In genomic region chr4:82423245-82424054, GRCh38 we compare ENCODE assay signal across 9 cellular contexts. TPM values are rescaled to one million over a fixed set of nuclear protein-coding genes. Genes with fewer than 3 reads are reported as not detected.
DNase-seq lines count a peak whose midpoint lies in the region; ATAC-seq and TF ChIP-seq lines count a peak whose summit lies in the region.
"Had no signal": no experiment of that assay in that cellular context is flagged by ENCODE, and none has a peak within 500 bp of the region (broad histone marks: within the 10 kb centered on the region; RNA-seq: fewer than 3 reads in every experiment).

No MANE protein-coding gene starts in this region.

- no peaks in the 10 kb centered on the region for H3K9me3 ChIP-seq in SK-N-MC (ENCODE audit: low read depth, low read length)
- H3K9me3 ChIP-seq in neural progenitor cell (ENCODE audit: low read depth), result no peaks in the 10 kb centered on the region

- H3K9ac ChIP-seq in SK-N-MC (ENCODE audit: insufficient read length), result no peak overlapping the region
- H3K9ac ChIP-seq in neural progenitor cell, result no peak overlapping the region

- H3K4me1 Mint-ChIP-seq in neural progenitor cell, result peaks cover 31% of the 10 kb centered on the region

- DNase-seq in ACHN (peak; percentile 80), SK-N-MC (ENCODE audit: low read depth, low spot score) (no peak), glomerular visceral epithelial cell (ENCODE audit: extremely low spot score) (peak; percentile 74), NCI-H1105 (lab: John Stamatoyannopoulos, UW) (no peak), iPS-NIHi7 (ENCODE audit: extremely low spot score) (no peak), neural progenitor cell (ENCODE audit: low spot score) (no peak)
- DNase-seq: activated CD4-positive, alpha-beta T cell treated with anti-CD3 and anti-CD28 coated beads, Interleukin-2, amount 50 U/mL, for 4 hours had no signal

- no peak for TF ChIP-seq CTCF in neural progenitor cell (IDR thresholded peaks at IDR 0.05)

- H3K36me3 Mint-ChIP-seq in neural progenitor cell, result peaks cover 56% of the 10 kb centered on the region

- H3K79me2 ChIP-seq in neural progenitor cell (ENCODE audit: low read depth), result peaks cover 50% of the 10 kb centered on the region

- H3F3A ChIP-seq in neural progenitor cell (ENCODE audit: low read depth), result peaks cover 84% of the 10 kb centered on the region

- peaks cover 64% of the 10 kb centered on the region for H3K36me3 ChIP-seq in SK-N-MC (ENCODE audit: insufficient read depth, low read length)
- peaks cover 36% of the 10 kb centered on the region for H3K36me3 ChIP-seq in neural progenitor cell

- peaks cover 4% of the 10 kb centered on the region for H3K9me3 Mint-ChIP-seq in neural progenitor cell

- TF ChIP-seq POLR2A in GM19099 (IDR thresholded peaks at IDR 0.05; ENCODE audit: extremely low read depth, insufficient read length, low read depth), result peak; percentile 23

- no peak overlapping the region for H2AFZ ChIP-seq in neural progenitor cell (replicated peaks)

- peaks cover 71% of the 10 kb centered on the region for H4K20me1 ChIP-seq in neural progenitor cell (ENCODE audit: low read depth)

- H3K27ac ChIP-seq in SK-N-MC (peak overlapping the region; percentile 15; the same call in 1 of the 2 replicates), neural progenitor cell (no peak overlapping the region)

- no peak overlapping the region for H3K27ac Mint-ChIP-seq in neural progenitor cell

- no peak overlapping the region for H3K4me2 ChIP-seq in neural progenitor cell

- H3K27me3 Mint-ChIP-seq in neural progenitor cell (ENCODE audit: insufficient read depth, low read depth), result peaks cover 5% of the 10 kb centered on the region

- H3K4me3 ChIP-seq in SK-N-MC, result no peak overlapping the region
- H3K4me3 ChIP-seq in neural progenitor cell, result no peak overlapping the region

- in situ Hi-C loops in ACHN (cut with HindIII; ENCODE audit: low pct_ligation_motif_present, low pct_unique_long_range_greater_than_20kb, low sequenced_read_pairs), result no loop called here

- peaks cover 21% of the 10 kb centered on the region for H3K4me1 ChIP-seq in neural progenitor cell

- no peak overlapping the region for H3K4me3 Mint-ChIP-seq in neural progenitor cell

- ATAC-seq in GM21390 (IDR thresholded peaks at IDR 0.05; ENCODE audit: unreplicated experiment), result no peak

- H3K27me3 ChIP-seq in neural progenitor cell, result no peaks in the 10 kb centered on the region

RNA-seq across cellular contexts. Expression of gene HNRNPDL, which starts 6.8 kb away (rescaled TPM):
- total RNA-seq in neural progenitor cell (ENCODE audit: low replicate concordance), result 423 and 699 TPM in 2 replicates

RNA-seq across cellular contexts. Expression of gene ENOPH1, which starts 6.9 kb away (rescaled TPM):
- 44.6 and 64.4 TPM in 2 replicates for total RNA-seq in neural progenitor cell (ENCODE audit: low replicate concordance)

RNA-seq across cellular contexts. Expression of gene HNRNPD, which starts 49.7 kb away (rescaled TPM):
- 159 and 250 TPM in 2 replicates for total RNA-seq in neural progenitor cell (ENCODE audit: low replicate concordance)

Comparison
In these comparisons a context has a peak if more than half of its experiments do, and no peak if none do; other contexts are left out.
1. DNase-seq: peak in ACHN (single experiment) and glomerular visceral epithelial cell (single experiment); none in SK-N-MC (single experiment), NCI-H1105 (single experiment), iPS-NIHi7 (single experiment) and neural progenitor cell (single experiment).